In genomic region chr18:11147962-11148654, GRCh38 we compare ENCODE assay signal across 15 cellular contexts. TPM values are rescaled to one million over a fixed set of nuclear protein-coding genes. Genes with fewer than 3 reads are reported as not detected.
DNase-seq lines count a peak whose midpoint lies in the region; ATAC-seq, FAIRE-seq and TF ChIP-seq lines count a peak whose summit lies in the region.
"Had no signal": no experiment of that assay in that cellular context is flagged by ENCODE, and none has a peak within 500 bp of the region (broad histone marks: within the 10 kb centered on the region; RNA-seq: fewer than 3 reads in every experiment).

No MANE protein-coding gene starts in this region.

- H3K36me3 Mint-ChIP-seq in nephron progenitor cell (ENCODE audit: low read depth) = no peaks in the 10 kb centered on the region
- H3K36me3 Mint-ChIP-seq in effector memory CD8-positive, alpha-beta T cell (ENCODE audit: insufficient read depth) = no peaks in the 10 kb centered on the region
- H3K36me3 Mint-ChIP-seq: IgD-negative memory B cell had no signal

- TF ChIP-seq CTCF in heart left ventricle (IDR thresholded peaks at IDR 0.05) (no peak), right atrium auricular region (IDR thresholded peaks at IDR 0.05) (no peak), endothelial cell of umbilical vein (IDR thresholded peaks at IDR 0.05; ENCODE audit: extremely low read depth in 1 of 2, insufficient read depth in 1 of 2, low read depth in 1 of 2, low read length in 2 of 2) (no peak), nephron progenitor cell (IDR thresholded peaks at IDR 0.05) (no peak)

- no peak overlapping the region for H3K27ac Mint-ChIP-seq in nephron progenitor cell
- no peak overlapping the region for H3K27ac Mint-ChIP-seq in effector memory CD8-positive, alpha-beta T cell
- H3K27ac Mint-ChIP-seq: IgD-negative memory B cell had no signal

- CTCF ChIA-PET in endothelial cell of umbilical vein (lab: Charles Lee) = no interaction called here

- H3K27ac ChIP-seq in heart left ventricle = no peak overlapping the region
- no peak overlapping the region for H3K27ac ChIP-seq in right atrium auricular region
- H3K27ac ChIP-seq in endothelial cell of umbilical vein (ENCODE audit: insufficient read depth, low read depth, low read length) = no peak overlapping the region
- H3K27ac ChIP-seq in urinary bladder (ENCODE audit: low read depth) = no peak overlapping the region
- H3K27ac ChIP-seq: BLaER1, epithelial cell of prostate had no signal

- H3K27me3 ChIP-seq in heart left ventricle (peaks cover 29 to 79% (median 48%) of the 10 kb centered on the region in 9 donors), right atrium auricular region (peaks cover 0 to 13% of the 10 kb centered on the region in 2 donors), endothelial cell of umbilical vein (ENCODE audit: control insufficient read depth in 2 of 2, insufficient read depth in 2 of 2, low read length in 2 of 2) (peaks cover 43 to 50% of the 10 kb centered on the region in 2 experiments)
- H3K27me3 ChIP-seq: BLaER1 had no signal

- peak overlapping the region; percentile 82 for H3K4me3 Mint-ChIP-seq in nephron progenitor cell
- no peak overlapping the region for H3K4me3 Mint-ChIP-seq in effector memory CD8-positive, alpha-beta T cell

- no peaks in the 10 kb centered on the region for H3K9me3 ChIP-seq in heart left ventricle
- H3K9me3 ChIP-seq in right atrium auricular region = no peaks in the 10 kb centered on the region
- H3K9me3 ChIP-seq in endothelial cell of umbilical vein (replicated peaks; ENCODE audit: control insufficient read depth, insufficient read depth, low read length) = no peaks in the 10 kb centered on the region

- POLR2A ChIA-PET in endothelial cell of umbilical vein (lab: Charles Lee) = no interaction called here

- peaks cover 78% of the 10 kb centered on the region for H3K27me3 Mint-ChIP-seq in nephron progenitor cell (ENCODE audit: low read depth, poor library complexity)
- peaks cover 20 to 41% of the 10 kb centered on the region in 2 donors for H3K27me3 Mint-ChIP-seq in effector memory CD8-positive, alpha-beta T cell

- peak in 1 of 5 donors; percentile 60 for DNase-seq in heart left ventricle
- no peak for DNase-seq in right atrium auricular region (ENCODE audit: low spot score)
- DNase-seq in endothelial cell of umbilical vein (ENCODE audit: low read depth, low spot score) = no peak
- peak; percentile 22 for DNase-seq in nephron progenitor cell
- DNase-seq in central memory CD4-positive, alpha-beta T cell = no peak
- DNase-seq in effector memory CD8-positive, alpha-beta T cell = no peak
- DNase-seq: occipital lobe; stimulated activated CD8-positive, alpha-beta memory T cell treated with anti-CD3 and anti-CD28 coated beads, Interleukin-4, amount 100 ng/mL, for 48 hours had no signal

- peaks cover 30% of the 10 kb centered on the region for H3K4me1 Mint-ChIP-seq in nephron progenitor cell
- no peaks in the 10 kb centered on the region for H3K4me1 Mint-ChIP-seq in effector memory CD8-positive, alpha-beta T cell (ENCODE audit: low read depth in 2 of 2)

- H2AFZ ChIP-seq in endothelial cell of umbilical vein (ENCODE audit: low read depth, low read length) = peak overlapping the region; percentile 18

- no peak for FAIRE-seq in endothelial cell of umbilical vein (lab: Jason Lieb, UNC)

- no peaks in the 10 kb centered on the region for H3K36me3 ChIP-seq in heart left ventricle
- H3K36me3 ChIP-seq in right atrium auricular region = no peaks in the 10 kb centered on the region
- H3K36me3 ChIP-seq in endothelial cell of umbilical vein (ENCODE audit: control insufficient read depth in 2 of 2, extremely low read depth in 1 of 2, insufficient read depth in 2 of 2, low read length in 2 of 2) = no peaks in the 10 kb centered on the region
- no peaks in the 10 kb centered on the region for H3K36me3 ChIP-seq in urinary bladder (ENCODE audit: insufficient read depth)
- H3K36me3 ChIP-seq: BLaER1 had no signal

- dilution Hi-C loops in endothelial cell of umbilical vein (cut with MboI; ENCODE audit: extremely low pct_ligation_motif_present, low sequenced_read_pairs) = no loop called here

- WGBS in heart left ventricle, 4 donors = 5 to 17% (median 10%) methylated on average over 10 to 38 of the region's 38 CpGs
- WGBS in urinary bladder = 14% methylated on average over 38 of the region's 38 CpGs

- H3K9me3 Mint-ChIP-seq in nephron progenitor cell = peaks cover 4% of the 10 kb centered on the region
- peaks cover 0 to 3% of the 10 kb centered on the region in 2 donors for H3K9me3 Mint-ChIP-seq in effector memory CD8-positive, alpha-beta T cell

- H3K4me3 ChIP-seq in heart left ventricle (peak overlapping the region in 10 of 12 donors; percentile 18 to 55 (median 45)), right atrium auricular region (peak overlapping the region in 1 of 2 donors; percentile 50), endothelial cell of umbilical vein (replicated peaks in 1 of 3; ENCODE audit: insufficient read depth in 1 of 3, low read depth in 1 of 3, low read length in 3 of 3) (peak overlapping the region in 1 of 3 experiments; percentile 34), urinary bladder (ENCODE audit: low read depth, low read length) (peak overlapping the region; percentile 54)
- H3K4me3 ChIP-seq: BLaER1 had no signal

- no peaks in the 10 kb centered on the region for H3K79me2 ChIP-seq in endothelial cell of umbilical vein (ENCODE audit: control insufficient read depth, insufficient read depth, low read length)

- H3K4me2 ChIP-seq in endothelial cell of umbilical vein (ENCODE audit: insufficient read depth, low read length) = no peak overlapping the region
- H3K4me2 ChIP-seq: BLaER1 had no signal

- no peaks in the 10 kb centered on the region for H4K20me1 ChIP-seq in endothelial cell of umbilical vein (replicated peaks; ENCODE audit: control insufficient read depth, extremely low read depth, insufficient read depth, low read length)
- H4K20me1 ChIP-seq: BLaER1 had no signal

- H3K9ac ChIP-seq in endothelial cell of umbilical vein (replicated peaks; ENCODE audit: extremely low read depth, insufficient read depth, low read length) = no peak overlapping the region
- H3K9ac ChIP-seq: BLaER1 had no signal

- H3K4me1 ChIP-seq in heart left ventricle = peaks cover 0 to 22% (median 13%) of the 10 kb centered on the region in 12 donors
- peaks cover 0 to 19% of the 10 kb centered on the region in 2 donors for H3K4me1 ChIP-seq in right atrium auricular region
- H3K4me1 ChIP-seq in endothelial cell of umbilical vein (ENCODE audit: control insufficient read depth, extremely low read depth, insufficient read depth, low read length) = no peaks in the 10 kb centered on the region
- H3K4me1 ChIP-seq in urinary bladder (ENCODE audit: insufficient read depth) = no peaks in the 10 kb centered on the region
- H3K4me1 ChIP-seq: BLaER1 had no signal

- TF ChIP-seq POLR2A in heart left ventricle (IDR thresholded peaks at IDR 0.05) (no peak), endothelial cell of umbilical vein (IDR thresholded peaks at IDR 0.05; ENCODE audit: low read depth, low read length) (no peak)

- intact Hi-C loops in heart left ventricle (cut with DNase I) (no loop called here), endothelial cell of umbilical vein (cut with micrococcal nuclease) (no loop called here)

- BruUV-seq in endothelial cell of umbilical vein (replicated peaks; lab: Mats Ljungman, UMichigan) = no TSS peak

- no peak for ATAC-seq in heart left ventricle
- ATAC-seq in effector memory CD8-positive, alpha-beta T cell (replicated peaks) = no peak
- no peak for ATAC-seq in GM18502 (IDR thresholded peaks at IDR 0.05; ENCODE audit: poor library complexity, unreplicated experiment)

- no peaks in the 10 kb centered on the region for H3K9me1 ChIP-seq in endothelial cell of umbilical vein (replicated peaks; ENCODE audit: control insufficient read depth, extremely low read depth, insufficient read depth, low read length)

TF ChIP-seq in endothelial cell of umbilical vein, 7 proteins besides CTCF, POLR2A, EP300 and RAD21:
- no peak for TF ChIP-seq GATA2 (IDR thresholded peaks at IDR 0.05; ENCODE audit: insufficient read depth, insufficient read length, low read depth, low read length)
- TF ChIP-seq EZH2 (IDR thresholded peaks at IDR 0.05; ENCODE audit: borderline replicate concordance, low read depth, low read length, severe bottlenecking) = peak; percentile 47

RNA-seq across cellular contexts. Expression of gene PIEZO2, which starts 1.3 kb away (rescaled TPM):
- total RNA-seq in heart left ventricle = 1 to 10 TPM in 2 of 9 donors, under 1 TPM in 5, not detected in 2; 0.06 to 4.9 (median 0.39) TPM
- polyA plus RNA-seq in heart left ventricle = under 1 TPM; 0.04 to 0.07 TPM
- 1 to 10 TPM in 1 of 2 donors, under 1 TPM in 1; 0.63 to 3.0 TPM for total RNA-seq in right atrium auricular region
- total RNA-seq in endothelial cell of umbilical vein = 5.0 and 11.2 TPM in 2 replicates
- polyA plus RNA-seq in endothelial cell of umbilical vein = 1.2 and 1.7 TPM in 2 replicates
- polyA plus RNA-seq in endothelial cell of umbilical vein (2011; cell fraction: cytosol; rRNA removed) = 0.87 and 1.8 TPM in 2 replicates
- 2.5 and 4.2 TPM in 2 replicates for polyA plus RNA-seq in endothelial cell of umbilical vein (2011; cell fraction: nucleus; rRNA removed)
- polyA plus RNA-seq in endothelial cell of umbilical vein (2012) = 1.8 and 2.0 TPM in 2 replicates
- 5.7 and 14.9 TPM in 2 replicates for polyA minus RNA-seq in endothelial cell of umbilical vein
- not detected for polyA minus RNA-seq in endothelial cell of umbilical vein (2011; cell fraction: cytosol; rRNA and poly(A)+ RNA removed)
- 5.8 and 8.5 TPM in 2 replicates for polyA minus RNA-seq in endothelial cell of umbilical vein (2011; cell fraction: nucleus; rRNA and poly(A)+ RNA removed)
- 78.1 TPM for total RNA-seq in urinary bladder
- polyA plus RNA-seq in urinary bladder = 5.9 TPM
- total RNA-seq: NCI-H460; T-helper 2 cell treated with Interferon-gamma antibody and Interleukin-4, amounts not matched to agents 100 ng/mL and 5 ng/mL, for 36 hours had no signal
- polyA plus RNA-seq: IgD-negative memory B cell had no signal
